12 cellular contexts compared by ENCODE assay signal in the genomic region with DNA sequence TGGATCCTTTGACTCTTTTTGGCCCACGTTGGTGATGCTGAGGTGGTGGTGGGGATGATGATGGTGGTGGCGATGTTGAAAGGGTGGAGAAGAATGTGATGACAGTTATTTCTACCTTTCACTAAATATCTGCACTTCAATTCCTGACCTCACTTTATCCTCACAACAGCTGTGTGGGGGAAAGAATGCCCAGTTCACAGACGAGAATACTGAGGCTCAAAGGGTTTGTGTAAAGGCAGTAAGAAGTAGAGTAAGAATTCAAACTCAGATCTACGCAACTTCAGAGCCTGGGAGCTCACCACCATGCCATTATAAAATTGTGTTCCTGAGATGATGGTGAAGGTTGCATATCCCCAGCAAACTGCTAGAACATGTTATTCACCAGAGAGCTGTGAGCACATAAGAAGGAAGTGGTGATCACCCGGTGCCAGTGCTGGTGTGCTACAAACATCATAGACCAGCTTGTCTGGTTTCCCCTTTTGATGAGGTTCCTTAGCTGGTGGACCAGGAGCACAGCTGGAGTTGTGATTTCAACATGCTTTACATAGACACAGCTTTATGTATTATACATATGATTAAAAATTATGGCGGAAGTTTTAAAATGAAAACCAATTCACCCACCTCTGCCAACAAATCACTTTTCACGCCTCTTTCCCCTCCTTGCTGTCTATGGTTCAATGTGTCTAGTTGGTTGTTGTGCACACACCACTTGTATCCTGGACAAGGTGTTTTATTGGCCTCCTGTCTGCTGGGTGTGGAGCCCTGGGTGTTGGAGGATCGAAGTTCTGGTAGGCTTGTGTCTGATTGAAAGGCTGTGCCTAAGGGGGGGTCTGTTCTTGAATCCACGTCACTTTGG. TPM values are rescaled to one million over a fixed set of nuclear protein-coding genes. Genes with fewer than 3 reads are reported as not detected.
A peak's percentile ranks its signal among the peaks of the same experiment; 100 is the strongest.
DNase-seq lines count a peak whose midpoint lies in the region; ATAC-seq and TF ChIP-seq lines count a peak whose summit lies in the region.
"Had no signal": no experiment of that assay in that cellular context is flagged by ENCODE, and none has a peak within 500 bp of the region (broad histone marks: within the 10 kb centered on the region; RNA-seq: fewer than 3 reads in every experiment).

No MANE protein-coding gene starts in this region.

- DNase-seq in HFFc6 = no peak
- DNase-seq in PC-3 = no peak
- DNase-seq in activated CD4-positive, CD25-positive, alpha-beta regulatory T cell (lab: John Stamatoyannopoulos, UW) = no peak
- no peak for DNase-seq in NCI-H1417 treated with DMSO at 0.1 percent for 48 hours (lab: John Stamatoyannopoulos, UW)
- DNase-seq: endodermal cell; naive thymus-derived CD8-positive, alpha-beta T cell; NCI-H1930; NK-92 treated with Interleukin-12 subunit alpha and Interleukin-12 subunit beta, amount 100 ng/mL, for 24 hours had no signal

- CTCF ChIA-PET in PC-3 (lab: Charles Lee) = interaction anchor here (1.3 kb wide), 1 partner anchor 34 kb away, joined by 7 read pairs; no protein-coding TSS in a partner anchor

- no TSS peak for BruUV-seq in PC-3 (replicated peaks; lab: Mats Ljungman, UMichigan)

- peaks cover 6% of the 10 kb centered on the region for H3F3A ChIP-seq in PC-3 (ENCODE audit: low read length, unreplicated experiment)

- 74% methylated on average over 9 of the region's 9 CpGs for WGBS in esophagus, 2 donors

- H3K4me1 ChIP-seq in PC-3 (ENCODE audit: insufficient read depth, low read length) = peaks cover 71% of the 10 kb centered on the region
- peaks cover 3 to 25% of the 10 kb centered on the region in 2 donors for H3K4me1 ChIP-seq in esophagus (ENCODE audit: control insufficient read depth in 2 of 2, insufficient read depth in 2 of 2, low read length in 1 of 2)
- peaks cover 18% of the 10 kb centered on the region for H3K4me1 ChIP-seq in skeletal muscle satellite cell (ENCODE audit: control insufficient read depth, insufficient read depth, low read length)

- H4K20me1 ChIP-seq in PC-3 (ENCODE audit: low read length) = peaks cover 72% of the 10 kb centered on the region

- H3K27ac ChIP-seq in PC-3 (ENCODE audit: low read length) (peak overlapping the region; percentile 83), esophagus (ENCODE audit: low read depth in 2 of 2, low read length in 1 of 2) (peak overlapping the region; percentile 87 to 95)

- H3K36me3 ChIP-seq in PC-3 (ENCODE audit: low read depth, low read length) (peaks cover 10% of the 10 kb centered on the region; the same call in 1 of the 2 replicates), esophagus (ENCODE audit: control insufficient read depth in 2 of 2, insufficient read depth in 2 of 2, low read length in 1 of 2) (peaks cover 0 to 6% of the 10 kb centered on the region in 2 donors), skeletal muscle satellite cell (ENCODE audit: insufficient read depth, low read length) (no peaks in the 10 kb centered on the region)

- no peak overlapping the region for H2AFZ ChIP-seq in PC-3 (ENCODE audit: low read length)

- H3K4me2 ChIP-seq in PC-3 (ENCODE audit: low read length) (peak overlapping the region; percentile 59), skeletal muscle satellite cell (ENCODE audit: low read length) (peak overlapping the region; percentile 24)

- H3K36me3 Mint-ChIP-seq in HFFc6 (ENCODE audit: low read depth) = no peaks in the 10 kb centered on the region

- no peaks in the 10 kb centered on the region for H3K27me3 ChIP-seq in PC-3 (ENCODE audit: low read length)
- H3K27me3 ChIP-seq in esophagus (ENCODE audit: control insufficient read depth in 1 of 2, insufficient read depth in 2 of 2, low read length in 2 of 2) = no peaks in the 10 kb centered on the region
- peaks cover 38% of the 10 kb centered on the region for H3K27me3 ChIP-seq in skeletal muscle satellite cell (ENCODE audit: control insufficient read depth, insufficient read depth, low read length)

- peaks cover 94% of the 10 kb centered on the region for H3K79me2 ChIP-seq in PC-3 (ENCODE audit: low read length)

- TF ChIP-seq CTCF in HFFc6 (IDR thresholded peaks at IDR 0.05) (no peak), PC-3 (conservative IDR thresholded peaks at IDR 0.05; ENCODE audit: low read depth, low read length) (no peak)

- H3K9me3 ChIP-seq in PC-3 (ENCODE audit: low read length) = no peaks in the 10 kb centered on the region
- H3K9me3 ChIP-seq in esophagus (ENCODE audit: control insufficient read depth in 2 of 2, insufficient read depth in 1 of 2, low read depth in 1 of 2, low read length in 1 of 2) = no peaks in the 10 kb centered on the region
- H3K9me3 ChIP-seq in skeletal muscle satellite cell (replicated peaks; ENCODE audit: low read length) = no peaks in the 10 kb centered on the region

- no peaks in the 10 kb centered on the region for H3K9me3 Mint-ChIP-seq in HFFc6
- H3K9me3 Mint-ChIP-seq: endodermal cell; naive thymus-derived CD8-positive, alpha-beta T cell had no signal

- intact Hi-C loops in PC-3 (cut with micrococcal nuclease) = no loop called here

- ATAC-seq in PC-3 = no peak
- ATAC-seq in HG02840 (IDR thresholded peaks at IDR 0.05; ENCODE audit: low FRiP score, unreplicated experiment) = no peak
- no peak for ATAC-seq in HG02938 (IDR thresholded peaks at IDR 0.05; ENCODE audit: unreplicated experiment)

- no peaks in the 10 kb centered on the region for H3K9me2 ChIP-seq in PC-3 (replicated peaks; ENCODE audit: low read length)

- H3K27me3 Mint-ChIP-seq in HFFc6 (ENCODE audit: insufficient read depth) = peaks cover 38% of the 10 kb centered on the region

- H3K4me3 ChIP-seq in PC-3 (ENCODE audit: low read length) (peak overlapping the region; percentile 25; the same call in 1 of the 2 replicates), esophagus (ENCODE audit: low read depth in 1 of 2, low read length in 2 of 2) (no peak overlapping the region), skeletal muscle satellite cell (ENCODE audit: low read length) (no peak overlapping the region)

- POLR2A ChIA-PET in PC-3 (lab: Charles Lee; ENCODE audit: unreplicated experiment) = interaction anchor here (0.6 kb wide), 2 partner anchors 20 to 57 kb away, joined by 3 to 6 read pairs; no protein-coding TSS in a partner anchor

- no peak overlapping the region for H3K4me3 Mint-ChIP-seq in HFFc6
- H3K4me3 Mint-ChIP-seq: endodermal cell had no signal

- peak overlapping the region; percentile 45 for H3K27ac Mint-ChIP-seq in HFFc6
- H3K27ac Mint-ChIP-seq: endodermal cell had no signal

- H3K9ac ChIP-seq in PC-3 (ENCODE audit: low read length) = peak overlapping the region; percentile 17
- no peak overlapping the region for H3K9ac ChIP-seq in skeletal muscle satellite cell (ENCODE audit: low read depth, low read length)

- peaks cover 40% of the 10 kb centered on the region for H3K4me1 Mint-ChIP-seq in HFFc6 (ENCODE audit: low read depth)

RNA-seq across cellular contexts. Expression of a gene that starts 6.2 kb away (rescaled TPM):
- not detected for total RNA-seq in HFFc6 (2021; fragmentation: NEBNext Ultra II Directional; extraction: Animal tissue kit (Norgen Biotek cat#: 25700))
- 231 and 289 TPM in 2 replicates for total RNA-seq in PC-3 (2014; rRNA removed)
- 10 to 100 TPM; 69.6 to 86.4 TPM for polyA plus RNA-seq in esophagus
- total RNA-seq in skeletal muscle satellite cell (2012; rRNA removed) = not detected in 2 replicates
- polyA plus RNA-seq: naive thymus-derived CD8-positive, alpha-beta T cell had no signal

Comparison
In these comparisons a context has a peak if more than half of its experiments do, and no peak if none do; other contexts are left out.
1. RNA of a gene that starts 6.2 kb away (total RNA-seq): 231 to 289 TPM in PC-3; not detected in HFFc6; every median in the first group is over 100 times any median in the second.